Comparison of ENCODE assay signal across 34 cellular contexts in the genomic region with DNA sequence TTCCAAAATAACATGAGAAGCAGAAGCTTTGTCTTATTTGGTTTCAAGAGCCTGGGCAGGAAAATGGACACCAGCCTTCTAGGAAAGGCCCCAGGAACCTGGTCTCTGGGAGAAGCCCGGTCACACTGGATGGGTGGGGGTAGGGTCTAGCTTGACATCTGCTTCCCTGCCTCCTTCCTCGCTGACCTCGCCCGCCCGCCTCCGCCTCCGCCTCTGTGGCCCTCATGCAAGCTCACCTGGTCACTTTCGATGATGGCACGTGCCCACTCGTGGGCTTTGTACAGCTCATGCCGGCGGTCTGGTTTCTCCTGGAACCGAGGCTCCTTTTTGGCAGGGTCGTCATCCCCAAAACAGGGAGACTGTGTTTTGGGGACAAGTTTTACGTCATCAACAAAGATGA.
"Had no signal": no experiment of that assay in that cellular context is flagged by ENCODE, and none has a peak within 500 bp of the region (broad histone marks: within the 10 kb centered on the region; RNA-seq: fewer than 3 reads in every experiment).

No MANE protein-coding gene starts in this region.

- H3K27ac Mint-ChIP-seq: activated CD4-positive, alpha-beta T cell treated with anti-CD3 and anti-CD28 coated beads, Interleukin-2, amount 10 ng/mL, durations not matched to agents 24 days and 14 days; activated CD8-positive, alpha-beta T cell treated with anti-CD3 and anti-CD28 coated beads for 36 hours; activated naive CD8-positive, alpha-beta T cell treated with anti-CD3 and anti-CD28 coated beads for 36 hours; activated T-cell treated with anti-CD3 and anti-CD28 coated beads, Interleukin-2, amount 50 U/mL, for 72 hours; activated T-helper 17 cell treated with anti-CD3 and anti-CD28 coated beads, Interleukin-2, amount 50 U/mL, for 72 hours; IgD-negative memory B cell had no signal

- H3K27me3 ChIP-seq: ascending aorta, cardiac muscle cell, MG63 had no signal

- H3K27me3 Mint-ChIP-seq: activated CD4-positive, alpha-beta T cell treated with anti-CD3 and anti-CD28 coated beads, Interleukin-2, amount 10 ng/mL, durations not matched to agents 24 days and 14 days; activated CD8-positive, alpha-beta T cell treated with anti-CD3 and anti-CD28 coated beads for 36 hours; activated naive CD8-positive, alpha-beta T cell treated with anti-CD3 and anti-CD28 coated beads for 36 hours; IgD-negative memory B cell had no signal

- H3K4me3 Mint-ChIP-seq: activated CD4-positive, alpha-beta T cell treated with anti-CD3 and anti-CD28 coated beads, Interleukin-2, amount 10 ng/mL, durations not matched to agents 24 days and 14 days; activated CD8-positive, alpha-beta T cell treated with anti-CD3 and anti-CD28 coated beads for 36 hours; activated naive CD8-positive, alpha-beta T cell treated with anti-CD3 and anti-CD28 coated beads for 36 hours; activated T-cell treated with anti-CD3 and anti-CD28 coated beads, Interleukin-2, amount 50 U/mL, for 72 hours; activated T-helper 17 cell treated with anti-CD3 and anti-CD28 coated beads, Interleukin-2, amount 50 U/mL, for 72 hours; IgD-negative memory B cell had no signal

- H3K4me1 Mint-ChIP-seq: activated T-helper 17 cell treated with anti-CD3 and anti-CD28 coated beads, Interleukin-2, amount 50 U/mL, for 72 hours; IgD-negative memory B cell had no signal

- DNase-seq: activated CD4-positive, alpha-beta T cell treated with anti-CD3 and anti-CD28 coated beads, Interleukin-2, amount 10 ng/mL, durations not matched to agents 24 days and 14 days; activated CD4-positive, alpha-beta T cell treated with anti-CD3 and anti-CD28 coated beads, Interleukin-2, amount 50 U/mL, for 4 hours; activated CD8-positive, alpha-beta T cell treated with anti-CD3 and anti-CD28 coated beads for 36 hours; activated effector memory CD4-positive, alpha-beta T cell treated with anti-CD3 and anti-CD28 coated beads, Interleukin-2, amount 50 U/mL, for 16 hours; activated naive CD4-positive, alpha-beta T cell; activated naive CD4-positive, alpha-beta T cell treated with anti-CD3 and anti-CD28 coated beads, Interleukin-2, amount 50 U/mL, for 16 hours; activated naive CD8-positive, alpha-beta T cell treated with anti-CD3 and anti-CD28 coated beads for 36 hours; activated T-cell treated with anti-CD3 and anti-CD28 coated beads, Interleukin-2, amount 50 U/mL, for 1 hour; activated T-cell treated with anti-CD3 and anti-CD28 coated beads, Interleukin-2, amount 50 U/mL, for 72 hours; amniotic stem cell; Kasumi-1; KG1; MG63; NCI-H1048; NCI-H1105 treated with DMSO at 0.1 percent for 48 hours; NCI-H1436; NCI-H1694 treated with DMSO at 0.1 percent for 48 hours; NCI-H2029; NCI-H345; NCI-H524 treated with DMSO at 0.1 percent for 48 hours; PC-9; SIG-M5; SW 1271; T-helper 1 cell; T-helper 2 cell; T-helper 9 cell; WERI-Rb-1 had no signal

- ATAC-seq: activated CD8-positive, alpha-beta T cell treated with anti-CD3 and anti-CD28 coated beads for 36 hours; activated T-cell treated with anti-CD3 and anti-CD28 coated beads, Interleukin-2, amount 50 U/mL, for 72 hours; activated T-helper 17 cell treated with anti-CD3 and anti-CD28 coated beads, Interleukin-2, amount 50 U/mL, for 72 hours; Right ventricle myocardium inferior; SK-N-SH treated with all-trans-retinoic acid at 6 μM for 48 hours had no signal

- H3K27ac ChIP-seq: ascending aorta, cardiac muscle cell, PC-9, RWPE1, WERI-Rb-1 had no signal

- H3K9me3 Mint-ChIP-seq: activated CD4-positive, alpha-beta T cell treated with anti-CD3 and anti-CD28 coated beads, Interleukin-2, amount 10 ng/mL, durations not matched to agents 24 days and 14 days; activated CD8-positive, alpha-beta T cell treated with anti-CD3 and anti-CD28 coated beads for 36 hours; activated naive CD8-positive, alpha-beta T cell treated with anti-CD3 and anti-CD28 coated beads for 36 hours; activated T-cell treated with anti-CD3 and anti-CD28 coated beads, Interleukin-2, amount 50 U/mL, for 72 hours; activated T-helper 17 cell treated with anti-CD3 and anti-CD28 coated beads, Interleukin-2, amount 50 U/mL, for 72 hours; IgD-negative memory B cell had no signal
